ENCODE assay signal across 22 cellular contexts in genomic region chr1:193846881-193847280, GRCh38.
"Had no signal": no experiment of that assay in that cellular context is flagged by ENCODE, and none has a peak within 500 bp of the region (broad histone marks: within the 10 kb centered on the region; RNA-seq: fewer than 3 reads in every experiment).

No MANE protein-coding gene starts in this region.

- H3K36me3 Mint-ChIP-seq: activated naive CD8-positive, alpha-beta T cell; mesothelial cell of epicardium; naive thymus-derived CD8-positive, alpha-beta T cell; WTC11 had no signal

- H3K9me3 ChIP-seq: body of pancreas, left ventricle myocardium inferior, thoracic aorta, upper lobe of left lung had no signal

- H3K4me1 ChIP-seq: body of pancreas, left ventricle myocardium inferior, spleen, upper lobe of left lung had no signal

- H3K27me3 Mint-ChIP-seq: activated naive CD8-positive, alpha-beta T cell; activated T-cell treated with anti-CD3 and anti-CD28 coated beads, Interleukin-2, amount 50 U/mL, for 24 hours; activated T-helper 17 cell treated with anti-CD3 and anti-CD28 coated beads, Interleukin-2, amount 50 U/mL, for 72 hours; naive thymus-derived CD8-positive, alpha-beta T cell; progenitor cell of endocrine pancreas had no signal

- H3K36me3 ChIP-seq: left ventricle myocardium inferior, spleen, thoracic aorta, upper lobe of left lung had no signal

- ATAC-seq: activated T-helper 17 cell treated with anti-CD3 and anti-CD28 coated beads, Interleukin-2, amount 50 U/mL, for 72 hours; body of pancreas; esophagus mucosa; naive thymus-derived CD8-positive, alpha-beta T cell; WTC11 had no signal

- H3K4me1 Mint-ChIP-seq: activated T-helper 17 cell treated with anti-CD3 and anti-CD28 coated beads, Interleukin-2, amount 50 U/mL, for 72 hours had no signal

- H3K4me2 ChIP-seq: hepatocyte had no signal

- H2AFZ ChIP-seq: hepatocyte had no signal

- H3K27ac Mint-ChIP-seq: activated naive CD8-positive, alpha-beta T cell; activated T-cell treated with anti-CD3 and anti-CD28 coated beads, Interleukin-2, amount 50 U/mL, for 24 hours; activated T-helper 17 cell treated with anti-CD3 and anti-CD28 coated beads, Interleukin-2, amount 50 U/mL, for 72 hours; mesothelial cell of epicardium; naive thymus-derived CD8-positive, alpha-beta T cell; progenitor cell of endocrine pancreas; WTC11 had no signal

- H3K27me3 ChIP-seq: body of pancreas, hepatocyte, spleen, upper lobe of left lung had no signal

- H3K4me3 Mint-ChIP-seq: activated naive CD8-positive, alpha-beta T cell; activated T-cell treated with anti-CD3 and anti-CD28 coated beads, Interleukin-2, amount 50 U/mL, for 24 hours; activated T-helper 17 cell treated with anti-CD3 and anti-CD28 coated beads, Interleukin-2, amount 50 U/mL, for 72 hours; mesothelial cell of epicardium; naive thymus-derived CD8-positive, alpha-beta T cell; WTC11 had no signal

- H3K4me3 ChIP-seq: body of pancreas, hepatocyte, left ventricle myocardium inferior, spleen, thoracic aorta, upper lobe of left lung had no signal

- H3K9me3 Mint-ChIP-seq: activated T-helper 17 cell treated with anti-CD3 and anti-CD28 coated beads, Interleukin-2, amount 50 U/mL, for 72 hours had no signal

- DNase-seq: activated CD8-positive, alpha-beta memory T cell treated with anti-CD3 and anti-CD28 coated beads for 24 hours; activated CD8-positive, alpha-beta memory T cell treated with anti-CD3 and anti-CD28 coated beads, Interleukin-2, amount 50 U/mL, for 4 hours; activated T-cell treated with anti-CD3 and anti-CD28 coated beads, Interleukin-2, amount 50 U/mL, for 24 hours; body of pancreas; dermis blood vessel endothelial cell; effector memory CD4-positive, alpha-beta T cell; glutamatergic neuron; left ventricle myocardium inferior; naive thymus-derived CD8-positive, alpha-beta T cell; spleen; stimulated activated CD4-positive, alpha-beta T cell treated with anti-CD3 and anti-CD28 coated beads, Interleukin-4, amount 100 ng/mL, for 24 hours; stimulated activated naive CD4-positive, alpha-beta T cell treated with Interleukin-2 at 50 U/mL for 16 hours; T-helper 9 cell; upper lobe of left lung had no signal

- H3K27ac ChIP-seq: body of pancreas, hepatocyte, left ventricle myocardium inferior, spleen, thoracic aorta, upper lobe of left lung had no signal
